ENCODE assay signal across 1 cellular context in the genomic region with DNA sequence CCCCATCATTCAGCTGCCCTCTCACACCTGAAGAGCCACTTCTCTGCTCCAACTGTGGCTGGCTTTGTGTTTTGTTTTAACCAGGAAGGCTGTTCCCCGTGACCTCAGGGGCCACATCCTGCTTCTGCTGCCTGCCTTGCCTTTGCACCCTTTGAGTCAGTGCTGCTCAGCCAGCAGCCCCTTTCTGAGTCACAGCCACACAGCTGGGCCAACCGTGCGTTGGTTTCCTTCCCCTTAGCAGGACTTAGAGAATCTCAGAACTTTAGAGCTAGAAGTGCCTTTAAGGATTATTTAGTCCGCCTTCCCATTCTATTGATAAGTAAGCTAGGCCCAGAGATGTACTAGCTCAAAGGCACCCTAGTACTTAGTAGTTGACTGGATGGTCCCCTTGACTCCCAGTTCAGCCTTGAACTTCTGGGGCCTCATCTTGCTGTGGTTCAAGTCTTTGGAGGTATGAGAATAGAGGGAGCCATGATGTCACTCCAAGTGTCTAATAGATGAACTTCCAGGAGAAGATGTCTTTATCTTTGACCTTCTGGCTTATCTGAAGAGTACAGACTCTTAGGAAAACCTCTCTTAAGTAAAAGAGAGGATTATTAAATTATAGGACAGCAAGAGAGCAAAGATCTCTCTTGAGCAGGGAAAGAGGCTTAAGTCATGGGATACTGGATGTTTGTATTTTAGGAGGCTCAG.
TF ChIP-seq lines count a peak whose summit lies in the region.

No MANE protein-coding gene starts in this region.

TF ChIP-seq in GM12878, 131 proteins besides CTCF, POLR2A, EP300 and RAD21 (continued from another document and continues in another):
- no peak for TF ChIP-seq ATF2 (IDR thresholded peaks at IDR 0.05; ENCODE audit: low read length)
- no peak for TF ChIP-seq ZNF592 (IDR thresholded peaks at IDR 0.05)
- TF ChIP-seq, protein P1, sequence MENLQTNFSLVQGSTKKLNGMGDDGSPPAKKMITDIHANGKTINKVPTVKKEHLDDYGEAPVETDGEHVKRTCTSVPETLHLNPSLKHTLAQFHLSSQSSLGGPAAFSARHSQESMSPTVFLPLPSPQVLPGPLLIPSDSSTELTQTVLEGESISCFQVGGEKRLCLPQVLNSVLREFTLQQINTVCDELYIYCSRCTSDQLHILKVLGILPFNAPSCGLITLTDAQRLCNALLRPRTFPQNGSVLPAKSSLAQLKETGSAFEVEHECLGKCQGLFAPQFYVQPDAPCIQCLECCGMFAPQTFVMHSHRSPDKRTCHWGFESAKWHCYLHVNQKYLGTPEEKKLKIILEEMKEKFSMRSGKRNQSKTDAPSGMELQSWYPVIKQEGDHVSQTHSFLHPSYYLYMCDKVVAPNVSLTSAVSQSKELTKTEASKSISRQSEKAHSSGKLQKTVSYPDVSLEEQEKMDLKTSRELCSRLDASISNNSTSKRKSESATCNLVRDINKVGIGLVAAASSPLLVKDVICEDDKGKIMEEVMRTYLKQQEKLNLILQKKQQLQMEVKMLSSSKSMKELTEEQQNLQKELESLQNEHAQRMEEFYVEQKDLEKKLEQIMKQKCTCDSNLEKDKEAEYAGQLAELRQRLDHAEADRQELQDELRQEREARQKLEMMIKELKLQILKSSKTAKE (IDR thresholded peaks at IDR 0.05; ENCODE audit: low read depth, poor library complexity, severe bottlenecking): no peak
- 0 out of 2 replicates have a peak, but pooled peaks have one; percentile 18 for TF ChIP-seq CHD2 (IDR thresholded peaks at IDR 0.05; ENCODE audit: borderline replicate concordance, low read depth, low read length)
- peak; percentile 90 for TF ChIP-seq JUNB (IDR thresholded peaks at IDR 0.05)
- TF ChIP-seq USF2 (IDR thresholded peaks at IDR 0.05; ENCODE audit: borderline replicate concordance, low read depth, low read length): no peak
- TF ChIP-seq CHD4 (IDR thresholded peaks at IDR 0.05): no peak
- TF ChIP-seq SMAD1 (IDR thresholded peaks at IDR 0.05; ENCODE audit: low read depth, partially characterized antibody): no peak
- TF ChIP-seq SMARCA5 (IDR thresholded peaks at IDR 0.05): 0 out of 2 replicates have a peak, but pooled peaks have one; percentile 8
- TF ChIP-seq MYC (IDR thresholded peaks at IDR 0.05; ENCODE audit: insufficient read depth, insufficient read length, insufficient replicate concordance, low read length, severe bottlenecking): no peak
- TF ChIP-seq BCL11A (IDR thresholded peaks at IDR 0.05; ENCODE audit: low read depth, low read length): peak; percentile 85
- TF ChIP-seq ATF7 (IDR thresholded peaks at IDR 0.05; ENCODE audit: low read depth): peak; percentile 36; the same call in 1 of the 2 replicates
- no peak for TF ChIP-seq HDGF (IDR thresholded peaks at IDR 0.05)
- TF ChIP-seq POLR2AphosphoS5 (IDR thresholded peaks at IDR 0.05; ENCODE audit: low read length): peak; percentile 64; the same call in 1 of the 2 replicates
- TF ChIP-seq FOS (IDR thresholded peaks at IDR 0.05; ENCODE audit: borderline replicate concordance, extremely low read depth, insufficient read length): no peak
- TF ChIP-seq CBFB (IDR thresholded peaks at IDR 0.05; ENCODE audit: low read depth): peak; percentile 92
- no peak for TF ChIP-seq SREBF2 (IDR thresholded peaks at IDR 0.05; ENCODE audit: low read length)
- TF ChIP-seq BHLHE40 (IDR thresholded peaks at IDR 0.05; ENCODE audit: borderline replicate concordance in 1 of 2, low read depth in 2 of 2, low read length in 1 of 2): peak; percentile 63 to 76; a peak in 3 of 4 replicates
- TF ChIP-seq, protein P2, sequence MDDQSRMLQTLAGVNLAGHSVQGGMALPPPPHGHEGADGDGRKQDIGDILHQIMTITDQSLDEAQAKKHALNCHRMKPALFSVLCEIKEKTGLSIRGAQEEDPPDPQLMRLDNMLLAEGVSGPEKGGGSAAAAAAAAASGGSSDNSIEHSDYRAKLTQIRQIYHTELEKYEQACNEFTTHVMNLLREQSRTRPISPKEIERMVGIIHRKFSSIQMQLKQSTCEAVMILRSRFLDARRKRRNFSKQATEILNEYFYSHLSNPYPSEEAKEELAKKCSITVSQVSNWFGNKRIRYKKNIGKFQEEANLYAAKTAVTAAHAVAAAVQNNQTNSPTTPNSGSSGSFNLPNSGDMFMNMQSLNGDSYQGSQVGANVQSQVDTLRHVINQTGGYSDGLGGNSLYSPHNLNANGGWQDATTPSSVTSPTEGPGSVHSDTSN (IDR thresholded peaks at IDR 0.05; ENCODE audit: insufficient replicate concordance, low read depth, low read length): peak; percentile 66
- no peak for TF ChIP-seq HCFC1 (IDR thresholded peaks at IDR 0.05; ENCODE audit: low read length)
- no peak for TF ChIP-seq ZBTB4 (CRISPR knock-in tag; IDR thresholded peaks at IDR 0.05)
- no peak for TF ChIP-seq EGR1 (IDR thresholded peaks at IDR 0.05; ENCODE audit: borderline replicate concordance in 1 of 2, low read depth in 2 of 2, low read length in 2 of 2)
- TF ChIP-seq SPI1 (IDR thresholded peaks at IDR 0.05; ENCODE audit: borderline replicate concordance, insufficient read depth, low read depth, low read length): peak; percentile 58
- TF ChIP-seq, protein P3, sequence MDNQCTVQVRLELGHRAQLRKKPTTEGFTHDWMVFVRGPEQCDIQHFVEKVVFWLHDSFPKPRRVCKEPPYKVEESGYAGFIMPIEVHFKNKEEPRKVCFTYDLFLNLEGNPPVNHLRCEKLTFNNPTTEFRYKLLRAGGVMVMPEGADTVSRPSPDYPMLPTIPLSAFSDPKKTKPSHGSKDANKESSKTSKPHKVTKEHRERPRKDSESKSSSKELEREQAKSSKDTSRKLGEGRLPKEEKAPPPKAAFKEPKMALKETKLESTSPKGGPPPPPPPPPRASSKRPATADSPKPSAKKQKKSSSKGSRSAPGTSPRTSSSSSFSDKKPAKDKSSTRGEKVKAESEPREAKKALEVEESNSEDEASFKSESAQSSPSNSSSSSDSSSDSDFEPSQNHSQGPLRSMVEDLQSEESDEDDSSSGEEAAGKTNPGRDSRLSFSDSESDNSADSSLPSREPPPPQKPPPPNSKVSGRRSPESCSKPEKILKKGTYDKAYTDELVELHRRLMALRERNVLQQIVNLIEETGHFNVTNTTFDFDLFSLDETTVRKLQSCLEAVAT (IDR thresholded peaks at IDR 0.05): 0 out of 2 replicates have a peak, but pooled peaks have one; percentile 13
- TF ChIP-seq YBX1 (IDR thresholded peaks at IDR 0.05): no peak
- no peak for TF ChIP-seq RUNX3 (IDR thresholded peaks at IDR 0.05; ENCODE audit: low read length)
- TF ChIP-seq CREB1 (IDR thresholded peaks at IDR 0.05; ENCODE audit: low read depth): no peak
- TF ChIP-seq PKNOX1 (IDR thresholded peaks at IDR 0.05): no peak
- peak; percentile 84 for TF ChIP-seq IKZF2 (IDR thresholded peaks at IDR 0.05)
- TF ChIP-seq STAT3 (IDR thresholded peaks at IDR 0.05; ENCODE audit: low read depth, low read length): no peak
- TF ChIP-seq NFYA (IDR thresholded peaks at IDR 0.05; ENCODE audit: borderline replicate concordance, low read depth, low read length): no peak
- TF ChIP-seq KAT2A (conservative IDR thresholded peaks at IDR 0.05; ENCODE audit: control insufficient read depth, low read depth, low read length): no peak
- TF ChIP-seq TBL1XR1 (IDR thresholded peaks at IDR 0.05; ENCODE audit: low read depth, low read length): no peak
- TF ChIP-seq ZBTB11 (CRISPR knock-in tag; IDR thresholded peaks at IDR 0.05): no peak
- no peak for TF ChIP-seq ZNF217 (IDR thresholded peaks at IDR 0.05)
- TF ChIP-seq ZNF207 (IDR thresholded peaks at IDR 0.05; ENCODE audit: borderline replicate concordance): no peak
- no peak for TF ChIP-seq FOXM1 (IDR thresholded peaks at IDR 0.05; ENCODE audit: low read depth, low read length)
- no peak for TF ChIP-seq SUPT20H (IDR thresholded peaks at IDR 0.05; ENCODE audit: borderline replicate concordance, control insufficient read depth, low read depth, low read length)
